ENCODE assay signal across 18 cellular contexts in genomic region chr2:17733650-17734049, GRCh38.
"Had no signal": no experiment of that assay in that cellular context is flagged by ENCODE, and none has a peak within 500 bp of the region (broad histone marks: within the 10 kb centered on the region; RNA-seq: fewer than 3 reads in every experiment).

No MANE protein-coding gene starts in this region.

- H3K27me3 ChIP-seq: adrenal gland, breast epithelium, transverse colon, vagina had no signal

- DNase-seq: activated CD4-positive, alpha-beta T cell treated with anti-CD3 and anti-CD28 coated beads for 48 hours; activated CD8-positive, alpha-beta T cell treated with anti-CD3 and anti-CD28 coated beads for 36 hours; activated effector memory CD4-positive, alpha-beta T cell treated with Interleukin-2 at 50 U/mL for 16 hours; activated naive CD4-positive, alpha-beta T cell treated with anti-CD3 and anti-CD28 coated beads, Interleukin-2, amount 50 U/mL, for 16 hours; activated T-cell treated with anti-CD3 and anti-CD28 coated beads, Interleukin-2, amount 50 U/mL, for 1 hour; adrenal gland; effector CD4-positive, alpha-beta T cell; nucleus accumbens; stimulated activated CD4-positive, alpha-beta T cell treated with anti-CD3 and anti-CD28 coated beads, Interleukin-12 subunit alpha, Interleukin-12 subunit beta, amount 100 ng/mL, for 4 hours; stimulated activated CD4-positive, alpha-beta T cell treated with anti-CD3 and anti-CD28 coated beads, Interleukin-1b, Interleukin-23, amount 100 ng/mL, for 48 hours; transverse colon had no signal

- H3K27me3 Mint-ChIP-seq: activated CD8-positive, alpha-beta T cell treated with anti-CD3 and anti-CD28 coated beads for 36 hours; progenitor cell of endocrine pancreas; stimulated activated naive CD8-positive, alpha-beta T cell treated with anti-CD3 and anti-CD28 coated beads, Interleukin-15, Interleukin-2, amounts not matched to agents 100 ng/mL and 50 ng/mL, for 24 hours had no signal

- H3K4me1 ChIP-seq: adrenal gland, breast epithelium, transverse colon, vagina had no signal

- H3K27ac Mint-ChIP-seq: activated CD8-positive, alpha-beta T cell treated with anti-CD3 and anti-CD28 coated beads for 36 hours; nephron; progenitor cell of endocrine pancreas; stimulated activated naive CD8-positive, alpha-beta T cell treated with anti-CD3 and anti-CD28 coated beads, Interleukin-15, Interleukin-2, amounts not matched to agents 100 ng/mL and 50 ng/mL, for 24 hours; T-helper 1 cell treated with Interleukin-12 subunit alpha and Interleukin-12 subunit beta and Interleukin-4 antibody, amounts not matched to agents 30 μg/mL and 1 μg/mL, for 36 hours; WTC11 had no signal

- H3K4me3 Mint-ChIP-seq: activated CD8-positive, alpha-beta T cell treated with anti-CD3 and anti-CD28 coated beads for 36 hours; nephron; stimulated activated naive CD8-positive, alpha-beta T cell treated with anti-CD3 and anti-CD28 coated beads, Interleukin-15, Interleukin-2, amounts not matched to agents 100 ng/mL and 50 ng/mL, for 24 hours; T-helper 1 cell treated with Interleukin-12 subunit alpha and Interleukin-12 subunit beta and Interleukin-4 antibody, amounts not matched to agents 30 μg/mL and 1 μg/mL, for 36 hours; WTC11 had no signal

- H3K4me3 ChIP-seq: adrenal gland, breast epithelium, transverse colon, vagina had no signal

- H3K9me3 Mint-ChIP-seq: activated CD8-positive, alpha-beta T cell treated with anti-CD3 and anti-CD28 coated beads for 36 hours; nephron; stimulated activated naive CD8-positive, alpha-beta T cell treated with anti-CD3 and anti-CD28 coated beads, Interleukin-15, Interleukin-2, amounts not matched to agents 100 ng/mL and 50 ng/mL, for 24 hours; T-helper 1 cell treated with Interleukin-12 subunit alpha and Interleukin-12 subunit beta and Interleukin-4 antibody, amounts not matched to agents 30 μg/mL and 1 μg/mL, for 36 hours; WTC11 had no signal

- H3K4me1 Mint-ChIP-seq: nephron had no signal

- ATAC-seq: activated CD8-positive, alpha-beta T cell treated with anti-CD3 and anti-CD28 coated beads for 36 hours; WTC11 had no signal

- H3K9me3 ChIP-seq: adrenal gland, breast epithelium, transverse colon, vagina had no signal

- H3K27ac ChIP-seq: adrenal gland, breast epithelium, transverse colon, vagina had no signal
